ENCODE assay signal across 1 cellular context in the genomic region with DNA sequence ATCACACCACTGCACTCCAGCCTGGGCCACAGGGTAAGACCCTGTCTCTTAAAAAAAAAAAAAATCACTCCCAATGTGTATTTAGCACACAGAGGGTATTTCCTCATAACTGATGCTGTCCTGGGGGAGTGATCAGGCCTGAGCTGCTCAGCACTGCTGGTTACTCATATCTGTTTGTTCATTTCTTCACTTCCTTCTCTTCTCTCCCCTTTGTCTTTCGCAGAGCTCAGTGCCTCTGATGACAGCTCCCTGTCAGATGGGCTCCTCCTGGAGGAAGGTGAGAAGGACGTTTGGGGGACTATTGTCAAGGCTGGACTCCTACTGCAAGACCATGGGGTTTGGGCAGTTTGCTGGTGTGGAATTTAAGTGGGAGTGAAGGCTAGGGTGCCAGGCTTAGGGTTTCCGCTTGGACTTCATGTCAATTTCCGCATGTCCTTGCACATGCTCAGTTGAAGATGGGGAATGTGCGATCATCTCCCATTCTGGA.
TF ChIP-seq lines count a peak whose summit lies in the region.

No MANE protein-coding gene starts in this region.

TF ChIP-seq in HepG2, 621 proteins besides CTCF, POLR2A, EP300 and RAD21 (continued from another document):
- TF ChIP-seq, protein P1, sequence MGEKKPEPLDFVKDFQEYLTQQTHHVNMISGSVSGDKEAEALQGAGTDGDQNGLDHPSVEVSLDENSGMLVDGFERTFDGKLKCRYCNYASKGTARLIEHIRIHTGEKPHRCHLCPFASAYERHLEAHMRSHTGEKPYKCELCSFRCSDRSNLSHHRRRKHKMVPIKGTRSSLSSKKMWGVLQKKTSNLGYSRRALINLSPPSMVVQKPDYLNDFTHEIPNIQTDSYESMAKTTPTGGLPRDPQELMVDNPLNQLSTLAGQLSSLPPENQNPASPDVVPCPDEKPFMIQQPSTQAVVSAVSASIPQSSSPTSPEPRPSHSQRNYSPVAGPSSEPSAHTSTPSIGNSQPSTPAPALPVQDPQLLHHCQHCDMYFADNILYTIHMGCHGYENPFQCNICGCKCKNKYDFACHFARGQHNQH (CRISPR knock-in tag; IDR thresholded peaks at IDR 0.05), result peak; percentile 30; the same call in 1 of the 2 replicates
- TF ChIP-seq ZNF614 (CRISPR knock-in tag; IDR thresholded peaks at IDR 0.05; ENCODE audit: borderline replicate concordance) (peak; percentile 73; the same call in 1 of the 2 replicates), NCOA1 (CRISPR knock-in tag; IDR thresholded peaks at IDR 0.05) (no peak), PHF21A (CRISPR knock-in tag; IDR thresholded peaks at IDR 0.05) (0 out of 2 replicates have a peak, but pooled peaks have one; percentile 41), NR3C1 (CRISPR knock-in tag; IDR thresholded peaks at IDR 0.05) (no peak), RXRB (CRISPR knock-in tag; IDR thresholded peaks at IDR 0.05; ENCODE audit: borderline replicate concordance) (0 out of 2 replicates have a peak, but pooled peaks have one; percentile 36), RELA (CRISPR knock-in tag; IDR thresholded peaks at IDR 0.05) (no peak), ETV5 (CRISPR knock-in tag; IDR thresholded peaks at IDR 0.05; ENCODE audit: borderline replicate concordance) (peak; percentile 79), ZNF589 (CRISPR knock-in tag; conservative IDR thresholded peaks at IDR 0.05) (no peak), GATAD2A (CRISPR knock-in tag; IDR thresholded peaks at IDR 0.05) (peak; percentile 93), KMT2A (CRISPR knock-in tag; IDR thresholded peaks at IDR 0.05) (no peak), NFE2L2 (IDR thresholded peaks at IDR 0.05; ENCODE audit: low read length) (no peak), PAX8 (CRISPR knock-in tag; IDR thresholded peaks at IDR 0.05; ENCODE audit: borderline replicate concordance) (no peak), REXO4 (CRISPR knock-in tag; IDR thresholded peaks at IDR 0.05; ENCODE audit: borderline replicate concordance) (no peak), NR2C2 (CRISPR knock-in tag; IDR thresholded peaks at IDR 0.05; ENCODE audit: borderline replicate concordance) (0 out of 2 replicates have a peak, but pooled peaks have one; percentile 22), MIER2 (CRISPR knock-in tag; IDR thresholded peaks at IDR 0.05) (no peak), HDAC2 (CRISPR knock-in tag; IDR thresholded peaks at IDR 0.05) (peak; percentile 46; the same call in 1 of the 2 replicates), ZNF12 (CRISPR knock-in tag; IDR thresholded peaks at IDR 0.05) (0 out of 2 replicates have a peak, but pooled peaks have one; percentile 14), FOXA1 (IDR thresholded peaks at IDR 0.05) (no peak), FOXA1 (CRISPR knock-in tag; IDR thresholded peaks at IDR 0.05) (peak; percentile 84), IKZF4 (CRISPR knock-in tag; IDR thresholded peaks at IDR 0.05; ENCODE audit: borderline replicate concordance, low read depth, not compliant biosample characterization) (no peak), SOX13 (IDR thresholded peaks at IDR 0.05) (no peak; the same call in 1 of the 2 replicates), SOX13 (CRISPR knock-in tag; conservative IDR thresholded peaks at IDR 0.05 in 1 of 2, IDR thresholded peaks at IDR 0.05 in 1 of 2) (peak in 1 of 2 experiments; percentile 77; a peak in 2 of 4 replicates), ZNF292 (CRISPR knock-in tag; IDR thresholded peaks at IDR 0.05; ENCODE audit: borderline replicate concordance, low read depth) (peak; percentile 49; the same call in 1 of the 2 replicates), XBP1 (CRISPR knock-in tag; IDR thresholded peaks at IDR 0.05) (no peak), HOXA3 (CRISPR knock-in tag; IDR thresholded peaks at IDR 0.05) (0 out of 2 replicates have a peak, but pooled peaks have one; percentile 17), TBX2 (CRISPR knock-in tag; IDR thresholded peaks at IDR 0.05; ENCODE audit: borderline replicate concordance) (peak; percentile 44; the same call in 1 of the 2 replicates), MIER3 (CRISPR knock-in tag; IDR thresholded peaks at IDR 0.05; ENCODE audit: borderline replicate concordance) (peak; percentile 65; the same call in 1 of the 2 replicates), ZNF124 (CRISPR knock-in tag; IDR thresholded peaks at IDR 0.05) (no peak), FOXA3 (CRISPR knock-in tag; IDR thresholded peaks at IDR 0.05) (peak; percentile 69), TMF1 (CRISPR knock-in tag; IDR thresholded peaks at IDR 0.05; ENCODE audit: low read depth) (no peak), FOXM1 (CRISPR knock-in tag; IDR thresholded peaks at IDR 0.05) (no peak), HNF4A (CRISPR knock-in tag; IDR thresholded peaks at IDR 0.05) (peak; percentile 35), CEBPG (CRISPR knock-in tag; IDR thresholded peaks at IDR 0.05) (peak; percentile 78), SMC3 (IDR thresholded peaks at IDR 0.05; ENCODE audit: low read length) (peak; percentile 21; the same call in 1 of the 2 replicates), ZNF205 (CRISPR knock-in tag; IDR thresholded peaks at IDR 0.05) (no peak)
- TF ChIP-seq, protein P2, sequence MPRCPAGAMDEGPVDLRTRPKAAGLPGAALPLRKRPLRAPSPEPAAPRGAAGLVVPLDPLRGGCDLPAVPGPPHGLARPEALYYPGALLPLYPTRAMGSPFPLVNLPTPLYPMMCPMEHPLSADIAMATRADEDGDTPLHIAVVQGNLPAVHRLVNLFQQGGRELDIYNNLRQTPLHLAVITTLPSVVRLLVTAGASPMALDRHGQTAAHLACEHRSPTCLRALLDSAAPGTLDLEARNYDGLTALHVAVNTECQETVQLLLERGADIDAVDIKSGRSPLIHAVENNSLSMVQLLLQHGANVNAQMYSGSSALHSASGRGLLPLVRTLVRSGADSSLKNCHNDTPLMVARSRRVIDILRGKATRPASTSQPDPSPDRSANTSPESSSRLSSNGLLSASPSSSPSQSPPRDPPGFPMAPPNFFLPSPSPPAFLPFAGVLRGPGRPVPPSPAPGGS (CRISPR knock-in tag; IDR thresholded peaks at IDR 0.05), result no peak
- TF ChIP-seq, protein P3, sequence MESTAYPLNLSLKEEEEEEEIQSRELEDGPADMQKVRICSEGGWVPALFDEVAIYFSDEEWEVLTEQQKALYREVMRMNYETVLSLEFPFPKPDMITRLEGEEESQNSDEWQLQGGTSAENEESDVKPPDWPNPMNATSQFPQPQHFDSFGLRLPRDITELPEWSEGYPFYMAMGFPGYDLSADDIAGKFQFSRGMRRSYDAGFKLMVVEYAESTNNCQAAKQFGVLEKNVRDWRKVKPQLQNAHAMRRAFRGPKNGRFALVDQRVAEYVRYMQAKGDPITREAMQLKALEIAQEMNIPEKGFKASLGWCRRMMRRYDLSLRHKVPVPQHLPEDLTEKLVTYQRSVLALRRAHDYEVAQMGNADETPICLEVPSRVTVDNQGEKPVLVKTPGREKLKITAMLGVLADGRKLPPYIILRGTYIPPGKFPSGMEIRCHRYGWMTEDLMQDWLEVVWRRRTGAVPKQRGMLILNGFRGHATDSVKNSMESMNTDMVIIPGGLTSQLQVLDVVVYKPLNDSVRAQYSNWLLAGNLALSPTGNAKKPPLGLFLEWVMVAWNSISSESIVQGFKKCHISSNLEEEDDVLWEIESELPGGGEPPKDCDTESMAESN (CRISPR knock-in tag; conservative IDR thresholded peaks at IDR 0.05), result 0 out of 2 replicates have a peak, but pooled peaks have one; percentile 34
- TF ChIP-seq, protein P4, sequence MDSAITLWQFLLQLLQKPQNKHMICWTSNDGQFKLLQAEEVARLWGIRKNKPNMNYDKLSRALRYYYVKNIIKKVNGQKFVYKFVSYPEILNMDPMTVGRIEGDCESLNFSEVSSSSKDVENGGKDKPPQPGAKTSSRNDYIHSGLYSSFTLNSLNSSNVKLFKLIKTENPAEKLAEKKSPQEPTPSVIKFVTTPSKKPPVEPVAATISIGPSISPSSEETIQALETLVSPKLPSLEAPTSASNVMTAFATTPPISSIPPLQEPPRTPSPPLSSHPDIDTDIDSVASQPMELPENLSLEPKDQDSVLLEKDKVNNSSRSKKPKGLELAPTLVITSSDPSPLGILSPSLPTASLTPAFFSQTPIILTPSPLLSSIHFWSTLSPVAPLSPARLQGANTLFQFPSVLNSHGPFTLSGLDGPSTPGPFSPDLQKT (CRISPR knock-in tag; IDR thresholded peaks at IDR 0.05; ENCODE audit: borderline replicate concordance), result no peak
- TF ChIP-seq, protein P5, sequence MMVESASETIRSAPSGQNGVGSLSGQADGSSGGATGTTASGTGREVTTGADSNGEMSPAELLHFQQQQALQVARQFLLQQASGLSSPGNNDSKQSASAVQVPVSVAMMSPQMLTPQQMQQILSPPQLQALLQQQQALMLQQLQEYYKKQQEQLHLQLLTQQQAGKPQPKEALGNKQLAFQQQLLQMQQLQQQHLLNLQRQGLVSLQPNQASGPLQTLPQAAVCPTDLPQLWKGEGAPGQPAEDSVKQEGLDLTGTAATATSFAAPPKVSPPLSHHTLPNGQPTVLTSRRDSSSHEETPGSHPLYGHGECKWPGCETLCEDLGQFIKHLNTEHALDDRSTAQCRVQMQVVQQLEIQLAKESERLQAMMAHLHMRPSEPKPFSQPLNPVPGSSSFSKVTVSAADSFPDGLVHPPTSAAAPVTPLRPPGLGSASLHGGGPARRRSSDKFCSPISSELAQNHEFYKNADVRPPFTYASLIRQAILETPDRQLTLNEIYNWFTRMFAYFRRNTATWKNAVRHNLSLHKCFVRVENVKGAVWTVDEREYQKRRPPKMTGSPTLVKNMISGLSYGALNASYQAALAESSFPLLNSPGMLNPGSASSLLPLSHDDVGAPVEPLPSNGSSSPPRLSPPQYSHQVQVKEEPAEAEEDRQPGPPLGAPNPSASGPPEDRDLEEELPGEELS (CRISPR knock-in tag; IDR thresholded peaks at IDR 0.05), result 0 out of 2 replicates have a peak, but pooled peaks have one; percentile 32
- TF ChIP-seq, protein P6, sequence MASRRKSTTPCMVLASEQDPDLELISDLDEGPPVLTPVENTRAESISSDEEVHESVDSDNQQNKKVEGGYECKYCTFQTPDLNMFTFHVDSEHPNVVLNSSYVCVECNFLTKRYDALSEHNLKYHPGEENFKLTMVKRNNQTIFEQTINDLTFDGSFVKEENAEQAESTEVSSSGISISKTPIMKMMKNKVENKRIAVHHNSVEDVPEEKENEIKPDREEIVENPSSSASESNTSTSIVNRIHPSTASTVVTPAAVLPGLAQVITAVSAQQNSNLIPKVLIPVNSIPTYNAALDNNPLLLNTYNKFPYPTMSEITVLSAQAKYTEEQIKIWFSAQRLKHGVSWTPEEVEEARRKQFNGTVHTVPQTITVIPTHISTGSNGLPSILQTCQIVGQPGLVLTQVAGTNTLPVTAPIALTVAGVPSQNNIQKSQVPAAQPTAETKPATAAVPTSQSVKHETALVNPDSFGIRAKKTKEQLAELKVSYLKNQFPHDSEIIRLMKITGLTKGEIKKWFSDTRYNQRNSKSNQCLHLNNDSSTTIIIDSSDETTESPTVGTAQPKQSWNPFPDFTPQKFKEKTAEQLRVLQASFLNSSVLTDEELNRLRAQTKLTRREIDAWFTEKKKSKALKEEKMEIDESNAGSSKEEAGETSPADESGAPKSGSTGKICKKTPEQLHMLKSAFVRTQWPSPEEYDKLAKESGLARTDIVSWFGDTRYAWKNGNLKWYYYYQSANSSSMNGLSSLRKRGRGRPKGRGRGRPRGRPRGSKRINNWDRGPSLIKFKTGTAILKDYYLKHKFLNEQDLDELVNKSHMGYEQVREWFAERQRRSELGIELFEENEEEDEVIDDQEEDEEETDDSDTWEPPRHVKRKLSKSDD (CRISPR knock-in tag; IDR thresholded peaks at IDR 0.05; ENCODE audit: low read depth), result peak; percentile 57; the same call in 1 of the 2 replicates
- TF ChIP-seq, protein P7, sequence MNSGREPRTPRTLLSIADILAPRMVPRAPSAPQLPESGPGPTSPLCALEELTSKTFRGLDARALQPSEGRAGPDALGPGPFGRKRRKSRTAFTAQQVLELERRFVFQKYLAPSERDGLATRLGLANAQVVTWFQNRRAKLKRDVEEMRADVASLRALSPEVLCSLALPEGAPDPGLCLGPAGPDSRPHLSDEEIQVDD (CRISPR knock-in tag; IDR thresholded peaks at IDR 0.05; ENCODE audit: borderline replicate concordance), result no peak
